In the genomic region with DNA sequence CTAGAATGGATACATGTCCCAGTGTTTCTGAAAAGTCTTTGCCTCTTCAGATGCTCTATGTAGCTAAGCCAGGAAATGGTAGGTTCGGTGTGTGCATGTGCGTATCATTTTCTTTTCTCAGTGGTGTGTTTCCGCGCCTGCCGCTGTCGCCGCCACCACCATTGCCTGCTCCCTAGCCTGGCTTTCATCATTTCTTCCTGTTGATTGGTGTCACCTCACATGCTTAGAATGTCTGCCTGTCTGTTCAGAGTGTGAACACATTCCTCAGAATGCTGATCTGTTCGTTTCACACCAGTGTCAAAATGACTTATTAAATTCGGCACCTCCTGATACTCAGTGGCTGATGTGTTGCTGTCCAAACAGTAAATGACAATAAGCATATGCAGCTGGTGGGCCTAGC, we compare ENCODE assay signal across 21 cellular contexts.
"Had no signal": no experiment of that assay in that cellular context is flagged by ENCODE, and none has a peak within 500 bp of the region (broad histone marks: within the 10 kb centered on the region; RNA-seq: fewer than 3 reads in every experiment).

No MANE protein-coding gene starts in this region.

- H3K36me3 ChIP-seq: esophagus muscularis mucosa, lower lobe of right lung, neural progenitor cell, ovary, suprapubic skin, tibial artery, upper lobe of left lung, uterus had no signal

- H3K4me1 ChIP-seq: esophagus muscularis mucosa, lower lobe of right lung, neural progenitor cell, tibial artery, upper lobe of left lung, uterus had no signal

- H3K9me3 Mint-ChIP-seq: dendritic cell treated with granulocyte-macrophage colony-stimulating factor and Interleukin-4, amounts not matched to agents 40 ng/mL and 50 ng/mL, for 4 days; effector memory CD8-positive, alpha-beta T cell; mesothelial cell of epicardium; natural killer cell had no signal

- H3K27me3 ChIP-seq: esophagus muscularis mucosa, hepatocyte, neural progenitor cell, ovary, suprapubic skin, upper lobe of left lung, uterus had no signal

- H3K9ac ChIP-seq: neural progenitor cell had no signal

- H3K4me3 ChIP-seq: esophagus muscularis mucosa, hepatocyte, lower lobe of right lung, neural progenitor cell, ovary, skin epidermis, suprapubic skin, tibial artery, upper lobe of left lung, uterus had no signal

- ATAC-seq: effector memory CD8-positive, alpha-beta T cell; lower lobe of right lung; natural killer cell; sciatic nerve had no signal

- H3K79me2 ChIP-seq: hepatocyte had no signal

- H3K27ac Mint-ChIP-seq: dendritic cell treated with granulocyte-macrophage colony-stimulating factor and Interleukin-4, amounts not matched to agents 40 ng/mL and 50 ng/mL, for 4 days; effector memory CD8-positive, alpha-beta T cell; memory B cell; mesothelial cell of epicardium; natural killer cell; neural progenitor cell had no signal

- H3K4me3 Mint-ChIP-seq: dendritic cell treated with granulocyte-macrophage colony-stimulating factor and Interleukin-4, amounts not matched to agents 40 ng/mL and 50 ng/mL, for 4 days; effector memory CD8-positive, alpha-beta T cell; memory B cell; mesothelial cell of epicardium; natural killer cell; neural progenitor cell had no signal

- H3K9me3 ChIP-seq: esophagus muscularis mucosa, lower lobe of right lung, ovary, suprapubic skin, tibial artery, upper lobe of left lung, uterus had no signal

- DNase-seq: effector memory CD8-positive, alpha-beta T cell; foreskin fibroblast; kidney glomerular epithelial cell; lower lobe of right lung; natural killer cell; ovary; stimulated activated CD4-positive, alpha-beta T cell treated with anti-CD3 and anti-CD28 coated beads, Interleukin-12 subunit alpha, Interleukin-12 subunit beta, amount 100 ng/mL, for 4 hours; stimulated activated naive CD4-positive, alpha-beta T cell treated with Interleukin-2 at 50 U/mL for 16 hours; tibial artery; uterus had no signal

- H3K27ac ChIP-seq: epithelial cell of prostate, esophagus muscularis mucosa, hepatocyte, lower lobe of right lung, neural progenitor cell, ovary, skin epidermis, suprapubic skin, tibial artery, upper lobe of left lung, uterus had no signal

- H2AFZ ChIP-seq: hepatocyte, neural progenitor cell had no signal

- H3K4me1 Mint-ChIP-seq: natural killer cell had no signal

- H3K4me2 ChIP-seq: hepatocyte, neural progenitor cell had no signal

- H3K36me3 Mint-ChIP-seq: mesothelial cell of epicardium, natural killer cell, neural progenitor cell had no signal
